In genomic region chr9:93558503-93558902, GRCh38 we compare ENCODE assay signal across 20 cellular contexts.
"Had no signal": no experiment of that assay in that cellular context is flagged by ENCODE, and none has a peak within 500 bp of the region (broad histone marks: within the 10 kb centered on the region; RNA-seq: fewer than 3 reads in every experiment).

No MANE protein-coding gene starts in this region.

- H3K9me3 Mint-ChIP-seq: activated CD4-positive, alpha-beta memory T cell treated with anti-CD3 and anti-CD28 coated beads, Interleukin-2, amount 10 ng/mL, durations not matched to agents 7 days and 5 days; activated CD4-positive, alpha-beta T cell treated with anti-CD3 and anti-CD28 coated beads, Interleukin-2, amount 10 ng/mL, durations not matched to agents 24 days and 14 days; activated T-helper 17 cell treated with anti-CD3 and anti-CD28 coated beads, Interleukin-2, amount 50 U/mL, for 72 hours; naive thymus-derived CD8-positive, alpha-beta T cell; type B pancreatic cell had no signal

- H3K4me3 ChIP-seq: body of pancreas, cardiac muscle cell, lung, psoas muscle, skin epidermis, thoracic aorta had no signal

- FAIRE-seq: keratinocyte had no signal

- H3K27ac ChIP-seq: body of pancreas, cardiac muscle cell, psoas muscle, skin epidermis, thoracic aorta had no signal

- ATAC-seq: activated CD4-positive, CD25-positive, alpha-beta regulatory T cell treated with anti-CD3 and anti-CD28 coated beads, Interleukin-2, amount 50 U/mL, for 24 hours; activated CD8-positive, alpha-beta memory T cell treated with anti-CD3 and anti-CD28 coated beads, Interleukin-2, amount 10 ng/mL, durations not matched to agents 7 days and 5 days; activated T-helper 17 cell treated with anti-CD3 and anti-CD28 coated beads, Interleukin-2, amount 50 U/mL, for 72 hours; body of pancreas; left colon; naive thymus-derived CD8-positive, alpha-beta T cell; psoas muscle; right cardiac atrium; SK-N-SH treated with all-trans-retinoic acid at 6 μM for 48 hours had no signal

- H3K4me1 ChIP-seq: body of pancreas, psoas muscle had no signal

- H3K4me3 Mint-ChIP-seq: activated CD4-positive, alpha-beta memory T cell treated with anti-CD3 and anti-CD28 coated beads, Interleukin-2, amount 10 ng/mL, durations not matched to agents 7 days and 5 days; activated CD4-positive, alpha-beta T cell treated with anti-CD3 and anti-CD28 coated beads, Interleukin-2, amount 10 ng/mL, durations not matched to agents 24 days and 14 days; activated CD8-positive, alpha-beta memory T cell treated with anti-CD3 and anti-CD28 coated beads, Interleukin-2, amount 10 ng/mL, durations not matched to agents 7 days and 5 days; activated T-helper 17 cell treated with anti-CD3 and anti-CD28 coated beads, Interleukin-2, amount 50 U/mL, for 72 hours; naive thymus-derived CD8-positive, alpha-beta T cell; type B pancreatic cell had no signal

- H3K9me3 ChIP-seq: body of pancreas, psoas muscle, thoracic aorta had no signal

- H3K4me1 Mint-ChIP-seq: activated CD4-positive, alpha-beta memory T cell treated with anti-CD3 and anti-CD28 coated beads, Interleukin-2, amount 10 ng/mL, durations not matched to agents 7 days and 5 days; activated CD4-positive, alpha-beta T cell treated with anti-CD3 and anti-CD28 coated beads, Interleukin-2, amount 10 ng/mL, durations not matched to agents 24 days and 14 days; activated CD8-positive, alpha-beta memory T cell treated with anti-CD3 and anti-CD28 coated beads, Interleukin-2, amount 10 ng/mL, durations not matched to agents 7 days and 5 days; activated T-helper 17 cell treated with anti-CD3 and anti-CD28 coated beads, Interleukin-2, amount 50 U/mL, for 72 hours had no signal

- H3K27me3 ChIP-seq: body of pancreas, cardiac muscle cell had no signal

- DNase-seq: activated CD4-positive, alpha-beta memory T cell treated with anti-CD3 and anti-CD28 coated beads, Interleukin-2, amount 10 ng/mL, durations not matched to agents 7 days and 5 days; activated CD4-positive, alpha-beta T cell treated with anti-CD3 and anti-CD28 coated beads, Interleukin-2, amount 10 ng/mL, durations not matched to agents 24 days and 14 days; activated CD8-positive, alpha-beta memory T cell treated with anti-CD3 and anti-CD28 coated beads, Interleukin-2, amount 10 ng/mL, durations not matched to agents 7 days and 5 days; anterior cingulate cortex; body of pancreas; left colon; naive thymus-derived CD8-positive, alpha-beta T cell; psoas muscle; right cardiac atrium; stimulated activated CD4-positive, alpha-beta T cell treated with anti-CD3 and anti-CD28 coated beads, Interleukin-1b, Interleukin-23, amount 100 ng/mL, for 48 hours; stimulated activated naive CD4-positive, alpha-beta T cell had no signal

- H3K27me3 Mint-ChIP-seq: activated CD4-positive, alpha-beta memory T cell treated with anti-CD3 and anti-CD28 coated beads, Interleukin-2, amount 10 ng/mL, durations not matched to agents 7 days and 5 days; activated CD4-positive, alpha-beta T cell treated with anti-CD3 and anti-CD28 coated beads, Interleukin-2, amount 10 ng/mL, durations not matched to agents 24 days and 14 days; activated CD8-positive, alpha-beta memory T cell treated with anti-CD3 and anti-CD28 coated beads, Interleukin-2, amount 10 ng/mL, durations not matched to agents 7 days and 5 days; activated T-helper 17 cell treated with anti-CD3 and anti-CD28 coated beads, Interleukin-2, amount 50 U/mL, for 72 hours; naive thymus-derived CD8-positive, alpha-beta T cell; type B pancreatic cell had no signal

- H3K27ac Mint-ChIP-seq: activated CD4-positive, alpha-beta memory T cell treated with anti-CD3 and anti-CD28 coated beads, Interleukin-2, amount 10 ng/mL, durations not matched to agents 7 days and 5 days; activated CD4-positive, alpha-beta T cell treated with anti-CD3 and anti-CD28 coated beads, Interleukin-2, amount 10 ng/mL, durations not matched to agents 24 days and 14 days; activated CD8-positive, alpha-beta memory T cell treated with anti-CD3 and anti-CD28 coated beads, Interleukin-2, amount 10 ng/mL, durations not matched to agents 7 days and 5 days; activated T-helper 17 cell treated with anti-CD3 and anti-CD28 coated beads, Interleukin-2, amount 50 U/mL, for 72 hours; type B pancreatic cell had no signal
